ENCODE assay signal across 8 cellular contexts in genomic region chrX:52934704-52935468, GRCh38. TPM values are rescaled to one million over a fixed set of nuclear protein-coding genes. Genes with fewer than 3 reads are reported as not detected.
A peak's percentile ranks its signal among the peaks of the same experiment; 100 is the strongest.
DNase-seq lines count a peak whose midpoint lies in the region; ATAC-seq and TF ChIP-seq lines count a peak whose summit lies in the region.

No MANE protein-coding gene starts in this region.

- H2AFZ ChIP-seq in osteoblast (ENCODE audit: low read length) = peak overlapping the region; percentile 86

- H3K4me2 ChIP-seq in osteoblast (ENCODE audit: insufficient read depth, low read length) = peak overlapping the region; percentile 94

- peak; percentile 92 for ATAC-seq in HG02588 (IDR thresholded peaks at IDR 0.05; ENCODE audit: unreplicated experiment)
- peak; percentile 98 for ATAC-seq in thoracic aorta (ENCODE audit: insufficient number of reproducible peaks, low FRiP score, low read depth)

- H3K9me3 ChIP-seq in osteoblast (ENCODE audit: low read depth, low read length) = no peaks in the 10 kb centered on the region
- no peaks in the 10 kb centered on the region for H3K9me3 ChIP-seq in thoracic aorta

- TF ChIP-seq CTCF in NB4 (IDR thresholded peaks at IDR 0.05; ENCODE audit: low read depth, low read length) (peak; percentile 57), osteoblast (IDR thresholded peaks at IDR 0.05; ENCODE audit: extremely low read depth, low read depth, low read length) (peak; percentile 88), thoracic aorta (IDR thresholded peaks at IDR 0.05) (peak; percentile 83)

- peak overlapping the region; percentile 92 for H3K27ac ChIP-seq in osteoblast (ENCODE audit: low read depth, low read length)
- H3K27ac ChIP-seq in thoracic aorta = peak overlapping the region; percentile 86 to 94

- H3K4me1 ChIP-seq in osteoblast (ENCODE audit: insufficient read depth, low read length) (peaks cover 11% of the 10 kb centered on the region), thoracic aorta (ENCODE audit: control insufficient read depth in 1 of 2, low read depth in 2 of 2) (no peaks in the 10 kb centered on the region)

- peak; percentile 59 for TF ChIP-seq POLR2A in GM10847 (IDR thresholded peaks at IDR 0.05; ENCODE audit: extremely low read depth, insufficient read length)
- TF ChIP-seq POLR2A in NB4 (IDR thresholded peaks at IDR 0.05; ENCODE audit: extremely low read depth, insufficient read length) = peak; percentile 35

- H3K4me3 ChIP-seq in NB4 (ENCODE audit: low read depth, low read length) = peak overlapping the region; percentile 66
- peak overlapping the region; percentile 79 for H3K4me3 ChIP-seq in osteoblast (ENCODE audit: insufficient read depth, low read length)
- peak overlapping the region; percentile 76 for H3K4me3 ChIP-seq in thoracic aorta

- peak; percentile 95 for DNase-seq in NB4 (ENCODE audit: low read depth)
- DNase-seq in SK-N-DZ (ENCODE audit: low spot score) = peak; percentile 94
- DNase-seq in activated naive CD4-positive, alpha-beta T cell treated with anti-CD3 and anti-CD28 coated beads, Interleukin-2, amount 50 U/mL, for 16 hours = peak; percentile 88
- DNase-seq in globus pallidus (ENCODE audit: low spot score) = peak; percentile 92
- peak; percentile 94 for DNase-seq in osteoblast (ENCODE audit: insufficient read length, low spot score, missing footprints)
- DNase-seq in thoracic aorta (ENCODE audit: low spot score) = peak; percentile 54

- H3K36me3 ChIP-seq in osteoblast (ENCODE audit: insufficient read depth, low read length) = no peaks in the 10 kb centered on the region
- no peaks in the 10 kb centered on the region for H3K36me3 ChIP-seq in thoracic aorta

- no peaks in the 10 kb centered on the region for H3K79me2 ChIP-seq in osteoblast (ENCODE audit: insufficient read depth, low read length)

- H3K27me3 ChIP-seq in osteoblast (ENCODE audit: insufficient read depth, low read length) (no peaks in the 10 kb centered on the region), thoracic aorta (replicated peaks; ENCODE audit: insufficient read depth) (no peaks in the 10 kb centered on the region)

- no peaks in the 10 kb centered on the region for H4K20me1 ChIP-seq in osteoblast (ENCODE audit: insufficient read depth, low read length)

RNA-seq across cellular contexts. Expression of gene FAM156A, which starts 23.4 kb away (rescaled TPM):
- 42.6 and 43.8 TPM in 2 replicates for polyA plus RNA-seq in SK-N-DZ (2014; cell fraction: cytosol; rRNA removed)
- polyA plus RNA-seq in SK-N-DZ (2014; cell fraction: nucleus; rRNA removed) = 85.7 and 109 TPM in 2 replicates
- total RNA-seq in osteoblast (11.8 and 16.6 TPM in 2 replicates), thoracic aorta (10 to 100 TPM; 44.3 to 55.7 TPM)

RNA-seq across cellular contexts. Expression of gene FAM156B, which starts 37.8 kb away (rescaled TPM):
- 27.8 and 36.5 TPM in 2 replicates for polyA plus RNA-seq in SK-N-DZ (2014; cell fraction: cytosol; rRNA removed)
- polyA plus RNA-seq in SK-N-DZ (2014; cell fraction: nucleus; rRNA removed) = 44.2 and 105 TPM in 2 replicates
- total RNA-seq in osteoblast (14.4 and 17.0 TPM in 2 replicates), thoracic aorta (10 to 100 TPM; 18.0 to 37.6 TPM)

Comparison
In these comparisons a context has a peak if more than half of its experiments do, and no peak if none do; other contexts are left out.
1. Peak in every context shown above with its lines: DNase-seq, ATAC-seq, H3K4me3 ChIP-seq and H3K27ac ChIP-seq.